ENCODE assay signal across 28 cellular contexts in genomic region chr22:27947461-27947860, GRCh38.
"Had no signal": no experiment of that assay in that cellular context is flagged by ENCODE, and none has a peak within 500 bp of the region (broad histone marks: within the 10 kb centered on the region; RNA-seq: fewer than 3 reads in every experiment).

No MANE protein-coding gene starts in this region.

- H3K4me3 ChIP-seq: left lung, lower lobe of right lung, ovary, right atrium auricular region, right lobe of liver, smooth muscle cell, stomach, testis, thyroid gland, transverse colon, upper lobe of left lung, vagina had no signal

- H3K4me2 ChIP-seq: smooth muscle cell had no signal

- ATAC-seq: left colon; left lung; lower lobe of right lung; natural killer cell; right lobe of liver; stimulated activated naive B cell treated with anti-CD40 and anti-IgM and Interleukin-4, amounts not matched to agents 10 μg/mL and 1 μg/mL and 100 μg/mL, for 72 hours; stimulated activated naive CD8-positive, alpha-beta T cell treated with anti-CD3 and anti-CD28 coated beads, Interleukin-15, Interleukin-2, amounts not matched to agents 100 U/mL and 50 U/mL, for 24 hours had no signal

- H3K27me3 ChIP-seq: left lung, ovary, right atrium auricular region, right lobe of liver, stomach, testis, thyroid gland, transverse colon, upper lobe of left lung, vagina had no signal

- H3K4me1 ChIP-seq: testis, thyroid gland had no signal

- H3K9me3 ChIP-seq: left lung, lower lobe of right lung, ovary, right atrium auricular region, right lobe of liver, stomach, testis, thyroid gland, transverse colon, upper lobe of left lung, vagina had no signal

- H3K27ac ChIP-seq: left lung, lower lobe of right lung, ovary, right atrium auricular region, stomach, testis, thyroid gland, transverse colon, upper lobe of left lung, vagina had no signal

- H3K36me3 ChIP-seq: left lung, ovary, right atrium auricular region, right lobe of liver, thyroid gland, transverse colon, vagina had no signal

- FAIRE-seq: islet of Langerhans, kidney had no signal

- DNase-seq: hypothalamus; immature natural killer cell; kidney; left colon; left lung; lower lobe of right lung; mammary epithelial cell; mesenchymal stem cell; naive B cell; natural killer cell; nephron progenitor cell; ovary; right lobe of liver; stimulated activated CD4-positive, alpha-beta T cell treated with anti-CD3 and anti-CD28 coated beads, Interleukin-1b, Interleukin-23, amount 100 ng/mL, for 48 hours; stimulated activated CD4-positive, alpha-beta T cell treated with anti-CD3 and anti-CD28 coated beads, Interleukin-2, amount 100 ng/mL, for 48 hours; stimulated activated CD4-positive, alpha-beta T cell treated with anti-CD3 and anti-CD28 coated beads, Interleukin-4, amount 100 ng/mL, for 4 hours; stimulated activated CD8-positive, alpha-beta memory T cell treated with anti-CD3 and anti-CD28 coated beads, Interleukin-4, amount 100 ng/mL, for 48 hours; stimulated activated naive B cell treated with anti-CD40 and anti-IgM and Interleukin-4, amounts not matched to agents 10 μg/mL and 1 μg/mL and 100 μg/mL, for 72 hours; stimulated activated naive CD8-positive, alpha-beta T cell treated with anti-CD3 and anti-CD28 coated beads, Interleukin-15, Interleukin-2, amounts not matched to agents 100 U/mL and 50 U/mL, for 24 hours; stomach; testis; thyroid gland; transverse colon; upper lobe of left lung had no signal
